28 cellular contexts compared by ENCODE assay signal in genomic region chr6:70680396-70680795, GRCh38.
"Had no signal": no experiment of that assay in that cellular context is flagged by ENCODE, and none has a peak within 500 bp of the region (broad histone marks: within the 10 kb centered on the region; RNA-seq: fewer than 3 reads in every experiment).

No MANE protein-coding gene starts in this region.

- H3K36me3 Mint-ChIP-seq: activated naive CD4-positive, alpha-beta T cell treated with anti-CD3 and anti-CD28 coated beads, Interleukin-2, amount 50 U/mL, for 72 hours had no signal

- H3K27ac Mint-ChIP-seq: activated B cell treated with CpG ODN at 0.5 μM for 24 hours; activated CD4-positive, alpha-beta T cell treated with anti-CD3 and anti-CD28 coated beads, Interleukin-2, amount 10 ng/mL, durations not matched to agents 24 days and 14 days; activated CD8-positive, alpha-beta memory T cell treated with anti-CD3 and anti-CD28 coated beads, Interleukin-2, amount 10 ng/mL, durations not matched to agents 7 days and 5 days; activated naive CD4-positive, alpha-beta T cell treated with anti-CD3 and anti-CD28 coated beads, Interleukin-2, amount 50 U/mL, for 72 hours; activated naive CD8-positive, alpha-beta T cell treated with anti-CD3 and anti-CD28 coated beads, Interleukin-2, amount 50 U/mL, for 24 hours; activated T-cell treated with anti-CD3 and anti-CD28 coated beads, Interleukin-2, amount 50 U/mL, for 24 hours had no signal

- H3K27me3 ChIP-seq: ascending aorta, body of pancreas, Peyer's patch, SJCRH30 had no signal

- H3K27me3 Mint-ChIP-seq: activated B cell treated with CpG ODN at 0.5 μM for 24 hours; activated CD4-positive, alpha-beta T cell treated with anti-CD3 and anti-CD28 coated beads, Interleukin-2, amount 10 ng/mL, durations not matched to agents 24 days and 14 days; activated CD8-positive, alpha-beta memory T cell treated with anti-CD3 and anti-CD28 coated beads, Interleukin-2, amount 10 ng/mL, durations not matched to agents 7 days and 5 days; activated naive CD8-positive, alpha-beta T cell treated with anti-CD3 and anti-CD28 coated beads, Interleukin-2, amount 50 U/mL, for 24 hours; activated T-cell treated with anti-CD3 and anti-CD28 coated beads, Interleukin-2, amount 50 U/mL, for 24 hours had no signal

- H3K4me3 Mint-ChIP-seq: activated B cell treated with CpG ODN at 0.5 μM for 24 hours; activated CD4-positive, alpha-beta T cell treated with anti-CD3 and anti-CD28 coated beads, Interleukin-2, amount 10 ng/mL, durations not matched to agents 24 days and 14 days; activated CD8-positive, alpha-beta memory T cell treated with anti-CD3 and anti-CD28 coated beads, Interleukin-2, amount 10 ng/mL, durations not matched to agents 7 days and 5 days; activated naive CD8-positive, alpha-beta T cell treated with anti-CD3 and anti-CD28 coated beads, Interleukin-2, amount 50 U/mL, for 24 hours; activated T-cell treated with anti-CD3 and anti-CD28 coated beads, Interleukin-2, amount 50 U/mL, for 24 hours had no signal

- H3K9me3 Mint-ChIP-seq: activated B cell treated with CpG ODN at 0.5 μM for 24 hours; activated CD4-positive, alpha-beta T cell treated with anti-CD3 and anti-CD28 coated beads, Interleukin-2, amount 10 ng/mL, durations not matched to agents 24 days and 14 days; activated naive CD4-positive, alpha-beta T cell treated with anti-CD3 and anti-CD28 coated beads, Interleukin-2, amount 50 U/mL, for 72 hours; activated naive CD8-positive, alpha-beta T cell treated with anti-CD3 and anti-CD28 coated beads, Interleukin-2, amount 50 U/mL, for 24 hours; activated T-cell treated with anti-CD3 and anti-CD28 coated beads, Interleukin-2, amount 50 U/mL, for 24 hours had no signal

- H3K27ac ChIP-seq: ascending aorta, body of pancreas, Peyer's patch, RWPE1, SJCRH30 had no signal

- H3K9me3 ChIP-seq: ascending aorta, body of pancreas, Peyer's patch, SJCRH30, SK-N-SH had no signal

- H3K36me3 ChIP-seq: ascending aorta, Peyer's patch, SJCRH30 had no signal

- H3K4me3 ChIP-seq: ascending aorta, body of pancreas, Peyer's patch, SJCRH30 had no signal

- DNase-seq: activated B cell treated with CpG ODN at 0.5 μM for 24 hours; activated CD4-positive, alpha-beta T cell treated with anti-CD3 and anti-CD28 coated beads for 1 hour; activated CD4-positive, alpha-beta T cell treated with anti-CD3 and anti-CD28 coated beads, Interleukin-2, amount 10 ng/mL, durations not matched to agents 24 days and 14 days; activated CD4-positive, alpha-beta T cell treated with anti-CD3 and anti-CD28 coated beads, Interleukin-2, amount 50 U/mL, for 48 hours; activated CD8-positive, alpha-beta memory T cell treated with anti-CD3 and anti-CD28 coated beads, Interleukin-2, amount 10 ng/mL, durations not matched to agents 7 days and 5 days; activated effector memory CD4-positive, alpha-beta T cell treated with anti-CD3 and anti-CD28 coated beads, Interleukin-2, amount 50 U/mL, for 16 hours; activated naive CD4-positive, alpha-beta T cell treated with Interleukin-2 at 50 U/mL for 16 hours; activated naive CD8-positive, alpha-beta T cell treated with anti-CD3 and anti-CD28 coated beads, Interleukin-2, amount 50 U/mL, for 24 hours; activated T-cell treated with anti-CD3 and anti-CD28 coated beads, Interleukin-2, amount 50 U/mL, for 24 hours; amniotic stem cell; body of pancreas; KG1; NCI-H1048; NCI-H1694; NCI-H2029 treated with DMSO at 0.1 percent for 48 hours; NCI-H345; NCI-H510A; NCI-H526 treated with DMSO at 0.1 percent for 48 hours; NK-92 treated with Interleukin-12 subunit alpha and Interleukin-12 subunit beta, amount 100 ng/mL, for 24 hours; OCI-M1; Peyer's patch; Right ventricle myocardium superior; SJCRH30; SK-N-SH; SW 1271 had no signal
